In genomic region chr16:28623172-28623711, GRCh38 we compare ENCODE assay signal across 8 cellular contexts. TPM values are rescaled to one million over a fixed set of nuclear protein-coding genes. Genes with fewer than 3 reads are reported as not detected.
DNase-seq lines count a peak whose midpoint lies in the region; ATAC-seq and TF ChIP-seq lines count a peak whose summit lies in the region.

No MANE protein-coding gene starts in this region.

- H3K9me3 ChIP-seq in HCT116 (ENCODE audit: control insufficient read depth in 1 of 2, insufficient read depth in 1 of 2, low read depth in 1 of 2, low read length in 2 of 2), result no peaks in the 10 kb centered on the region

- peak overlapping the region; percentile 68 for H3K4me2 ChIP-seq in HCT116 (ENCODE audit: low read length)

- intact Hi-C loops in HCT116 (cut with micrococcal nuclease), result no loop called here
- intact Hi-C loops in left cardiac atrium (cut with DNase I), result no loop called here

- no peak overlapping the region for H2AFZ ChIP-seq in HCT116 (ENCODE audit: low read depth, low read length, poor library complexity, severe bottlenecking)

- H3K9ac ChIP-seq in HCT116 (ENCODE audit: low read length), result peak overlapping the region; percentile 61

- no peaks in the 10 kb centered on the region for H3K4me1 ChIP-seq in HCT116 (ENCODE audit: control insufficient read depth in 1 of 2, insufficient read depth in 2 of 2, low read length in 2 of 2)

- no peak for TF ChIP-seq CTCF in HCT116 (IDR thresholded peaks at IDR 0.05 in 2 of 3, conservative IDR thresholded peaks at IDR 0.05 in 1 of 3; ENCODE audit: borderline replicate concordance in 1 of 3, insufficient read depth in 1 of 3, low read depth in 2 of 3, low read length in 2 of 3)

- no peaks in the 10 kb centered on the region for H3K9me2 ChIP-seq in HCT116 (ENCODE audit: insufficient read depth)

- no peaks in the 10 kb centered on the region for H3K79me2 ChIP-seq in HCT116 (ENCODE audit: insufficient read depth, low read length)

- POLR2A ChIA-PET in HCT116 (lab: Charles Lee), result interaction anchor here (0.6 kb wide), 1 partner anchor 13 kb away, joined by 5 read pairs; no protein-coding TSS in a partner anchor
- POLR2A ChIA-PET in HEK293T (lab: Yijun Ruan, JAX), result no interaction called here

- TF ChIP-seq POLR2A in HCT116 (IDR thresholded peaks at IDR 0.05; ENCODE audit: borderline replicate concordance, extremely low read depth, insufficient read depth, insufficient read length), result no peak

- ATAC-seq in HCT116 (peak; percentile 97), left cardiac atrium (peak; percentile 92 to 94), HG03196 (IDR thresholded peaks at IDR 0.05; ENCODE audit: unreplicated experiment) (no peak)

- no peaks in the 10 kb centered on the region for H4K20me1 ChIP-seq in HCT116 (ENCODE audit: insufficient read depth)

- CTCF ChIA-PET in HCT116 (lab: Charles Lee), result no interaction called here
- CTCF ChIA-PET in HEK293T (lab: Yijun Ruan, JAX), result no interaction called here

- no peaks in the 10 kb centered on the region for H3K27me3 ChIP-seq in HCT116 (ENCODE audit: insufficient read depth, low read length)

- H3K4me3 ChIP-seq in HCT116 (replicated peaks in 1 of 2; ENCODE audit: low read depth in 1 of 2, low read length in 2 of 2), result peak overlapping the region; percentile 48 to 60

- RAD21 ChIA-PET in HCT116 (lab: Charles Lee; ENCODE audit: low non-redundant PET in 1 of 2, low total read pairs in 2 of 2, uncharacterized antibody in 2 of 2, unreplicated experiment in 2 of 2), result interaction anchor here in 1 of 2 experiments (0.6 kb wide), 1 partner anchor 240 kb away, joined by 4 read pairs; the partner anchor contains the start of gene SH2B1

- no peaks in the 10 kb centered on the region for H3K36me3 ChIP-seq in HCT116 (ENCODE audit: control insufficient read depth in 1 of 2, insufficient read depth in 2 of 2, low read length in 2 of 2)

- DNase-seq in HCT116 (ENCODE audit: low read depth, low spot score), result peak; percentile 43
- peak; percentile 59 for DNase-seq in OCI-M1 (lab: John Stamatoyannopoulos, UW)
- peak; percentile 85 for DNase-seq in activated effector memory CD4-positive, alpha-beta T cell treated with anti-CD3 and anti-CD28 coated beads, Interleukin-2, amount 50 U/mL, for 16 hours
- DNase-seq in left cardiac atrium, result peak; percentile 48
- peak; percentile 4 to 43 for DNase-seq in stimulated activated CD4-positive, alpha-beta T cell treated with anti-CD3 and anti-CD28 coated beads, Interleukin-1b, Interleukin-23, amount 100 ng/mL, for 1 hour (ENCODE audit: low read depth in 2 of 2)
- no peak for DNase-seq in NCI-H526 treated with DMSO at 0.1 percent for 48 hours (lab: John Stamatoyannopoulos, UW)
- no peak for DNase-seq in HEK293T (ENCODE audit: extremely low spot score)

- H3K27ac ChIP-seq in HCT116 (ENCODE audit: low read depth, low read length), result peak overlapping the region; percentile 38; the same call in 1 of the 2 replicates

- BruUV-seq in HCT116 (replicated peaks; lab: Mats Ljungman, UMichigan), result no TSS peak

- TF ChIP-seq RAD21 in HCT116 (IDR thresholded peaks at IDR 0.05; ENCODE audit: low read depth), result no peak

TF ChIP-seq in HCT116, 20 proteins besides CTCF, POLR2A, EP300 and RAD21:
- peak; percentile 51; the same call in 1 of the 2 replicates for TF ChIP-seq ZFX (IDR thresholded peaks at IDR 0.05)
- peak; percentile 42 for TF ChIP-seq POLR2AphosphoS5 (IDR thresholded peaks at IDR 0.05; ENCODE audit: low read depth, low read length)
- TF ChIP-seq SRF (IDR thresholded peaks at IDR 0.05; ENCODE audit: low read depth), result no peak
- TF ChIP-seq MAX (IDR thresholded peaks at IDR 0.05), result peak; percentile 74; the same call in 1 of the 2 replicates
- no peak for TF ChIP-seq EZH2 (IDR thresholded peaks at IDR 0.05)
- TF ChIP-seq REST (IDR thresholded peaks at IDR 0.05; ENCODE audit: low read depth), result no peak
- TF ChIP-seq SIN3A (IDR thresholded peaks at IDR 0.05; ENCODE audit: low read depth), result 0 out of 2 replicates have a peak, but pooled peaks have one; percentile 29
- TF ChIP-seq EZH2phosphoT487 (IDR thresholded peaks at IDR 0.05; ENCODE audit: borderline replicate concordance), result no peak

TF ChIP-seq in HEK293T, 16 proteins besides CTCF, POLR2A, EP300 and RAD21:
- no peak for TF ChIP-seq ZNF384 (IDR thresholded peaks at IDR 0.05)
- TF ChIP-seq NFRKB (IDR thresholded peaks at IDR 0.05), result no peak
- no peak for TF ChIP-seq LEF1 (IDR thresholded peaks at IDR 0.05; ENCODE audit: borderline replicate concordance)
- TF ChIP-seq FOXA1 (IDR thresholded peaks at IDR 0.05), result no peak
- TF ChIP-seq HDGF (IDR thresholded peaks at IDR 0.05; ENCODE audit: borderline replicate concordance), result no peak
- TF ChIP-seq L3MBTL2 (conservative IDR thresholded peaks at IDR 0.05), result no peak
- TF ChIP-seq ARNT (IDR thresholded peaks at IDR 0.05), result no peak
- no peak for TF ChIP-seq ELF4 (IDR thresholded peaks at IDR 0.05)
- TF ChIP-seq TARDBP (IDR thresholded peaks at IDR 0.05), result no peak
- TF ChIP-seq SUZ12 (IDR thresholded peaks at IDR 0.05), result no peak
- TF ChIP-seq BHLHE40 (IDR thresholded peaks at IDR 0.05; ENCODE audit: borderline replicate concordance), result no peak
- no peak for TF ChIP-seq FOXM1 (IDR thresholded peaks at IDR 0.05; ENCODE audit: borderline replicate concordance)
- no peak for TF ChIP-seq PKNOX1 (IDR thresholded peaks at IDR 0.05)

RNA-seq across cellular contexts. Expression of gene SULT1A1, which starts 13.4 kb away (rescaled TPM):
- 23.1 TPM for total RNA-seq in HCT116 (2021; ENCODE audit: unreplicated experiment)
- polyA plus RNA-seq in HCT116 (2012), result 19.0 and 26.1 TPM in 2 replicates
- total RNA-seq in left cardiac atrium, result 10 to 100 TPM; 15.4 to 23.1 TPM

RNA-seq across cellular contexts. Expression of gene NPIPB8, which starts 14.6 kb away (rescaled TPM):
- total RNA-seq in HCT116 (2021; ENCODE audit: unreplicated experiment) (0.79 TPM), left cardiac atrium (under 1 TPM; 0.27 to 0.73 TPM)
- polyA plus RNA-seq in HCT116 (2012), result 0.19 and 0.34 TPM in 2 replicates

RNA-seq across cellular contexts. Expression of gene SULT1A2, which starts 26.4 kb away (rescaled TPM):
- total RNA-seq in HCT116 (2021; ENCODE audit: unreplicated experiment) (1.9 TPM), left cardiac atrium (1 to 10 TPM; 1.3 to 2.1 TPM)
- 1.2 and 1.4 TPM in 2 replicates for polyA plus RNA-seq in HCT116 (2012)

Comparison
In these comparisons a context has a peak if more than half of its experiments do, and no peak if none do; other contexts are left out.
1. DNase-seq: peak in HCT116 (single experiment), OCI-M1 (single experiment), activated effector memory CD4-positive, alpha-beta T cell treated with anti-CD3 and anti-CD28 coated beads, Interleukin-2, amount 50 U/mL, for 16 hours (single experiment), left cardiac atrium (single experiment) and stimulated activated CD4-positive, alpha-beta T cell treated with anti-CD3 and anti-CD28 coated beads, Interleukin-1b, Interleukin-23, amount 100 ng/mL, for 1 hour (2 of 2); none in NCI-H526 treated with DMSO at 0.1 percent for 48 hours (single experiment) and HEK293T (single experiment).